39 cellular contexts compared by ENCODE assay signal in genomic region chr1:110588486-110588885, GRCh38. TPM values are rescaled to one million over a fixed set of nuclear protein-coding genes. Genes with fewer than 3 reads are reported as not detected.
"Had no signal": no experiment of that assay in that cellular context is flagged by ENCODE, and none has a peak within 500 bp of the region (broad histone marks: within the 10 kb centered on the region; RNA-seq: fewer than 3 reads in every experiment).

No MANE protein-coding gene starts in this region.

- H3K4me3 ChIP-seq: MG63 had no signal

- H3K36me3 ChIP-seq: MG63 had no signal

- DNase-seq: Karpas-422, KBM-7, KG1, MG63, MM.1S, MV-4-11, NCI-H1048, NCI-H1092, NCI-H1092 treated with DMSO at 0.1 percent for 48 hours, NCI-H1105, NCI-H1105 treated with DMSO at 0.1 percent for 48 hours, NCI-H1417 treated with DMSO at 0.1 percent for 48 hours, NCI-H1436, NCI-H1436 treated with DMSO at 0.1 percent for 48 hours, NCI-H146, NCI-H1694, NCI-H1694 treated with DMSO at 0.1 percent for 48 hours, NCI-H187, NCI-H187 treated with DMSO at 0.1 percent for 48 hours, NCI-H1930, NCI-H2029, NCI-H2029 treated with DMSO at 0.1 percent for 48 hours, NCI-H2081, NCI-H2081 treated with DMSO at 0.1 percent for 48 hours, NCI-H2107, NCI-H2171, NCI-H2171 treated with DMSO at 0.1 percent for 48 hours, NCI-H226, NCI-H345, NCI-H446, NCI-H446 treated with DMSO at 0.1 percent for 48 hours, NCI-H510A, NCI-H510A treated with DMSO at 0.1 percent for 48 hours, NCI-H524 had no signal

- H3K27ac ChIP-seq: KMS-11 had no signal

- H3K9me3 ChIP-seq: MG63 had no signal

RNA-seq across cellular contexts. Expression of gene KCNA2, which starts 17.7 kb away (rescaled TPM):
- total RNA-seq: LHCN-M2, M059J, MCF 10A, NCI-H460 had no signal
